ENCODE assay signal across 8 cellular contexts in genomic region chr1:178724386-178724733, GRCh38. TPM values are rescaled to one million over a fixed set of nuclear protein-coding genes. Genes with fewer than 3 reads are reported as not detected.
DNase-seq lines count a peak whose midpoint lies in the region; ATAC-seq, FAIRE-seq and TF ChIP-seq lines count a peak whose summit lies in the region.

No MANE protein-coding gene starts in this region.

- H3K4me3 Mint-ChIP-seq in Calu3 (ENCODE audit: low read depth, unreplicated experiment) (peak overlapping the region; percentile 84), endodermal cell (peak overlapping the region; percentile 88)

- H3K9me3 ChIP-seq in NT2/D1 (ENCODE audit: insufficient read depth, low read length) (no peaks in the 10 kb centered on the region), endodermal cell (ENCODE audit: control insufficient read depth, low read length) (peaks cover 6% of the 10 kb centered on the region), pancreas (no peaks in the 10 kb centered on the region)

- peak overlapping the region; percentile 88 for H3K27ac Mint-ChIP-seq in Calu3 (ENCODE audit: unreplicated experiment)
- peak overlapping the region; percentile 83 for H3K27ac Mint-ChIP-seq in endodermal cell

- H3K4me3 ChIP-seq in NT2/D1 (ENCODE audit: insufficient read length, low read depth) (peak overlapping the region; percentile 58), endodermal cell (ENCODE audit: low read length) (peak overlapping the region; percentile 75), pancreas (peak overlapping the region; percentile 89 to 99 (median 92))

- POLR2A ChIA-PET in HEK293T (lab: Yijun Ruan, JAX), result no interaction called here

- intact Hi-C loops in Calu3 (cut with micrococcal nuclease; ENCODE audit: unreplicated experiment) (loop anchor here (5.0 kb wide), 1 partner anchor 67 kb away; no protein-coding TSS in a partner anchor), pancreas (cut with DNase I) (no loop called here)

- H3K9ac ChIP-seq in NT2/D1 (ENCODE audit: insufficient read length, low read depth) (peak overlapping the region; percentile 84), endodermal cell (ENCODE audit: extremely low read depth, low read length, poor library complexity, severe bottlenecking) (peak overlapping the region; percentile 41)

- FAIRE-seq in pancreas (lab: Jason Lieb, UNC), result no peak

- DNase-seq in Calu3 (no peak), NT2/D1 (ENCODE audit: low read depth, low spot score) (peak; percentile 6), endodermal cell (no peak), pancreas (no peak), HEK293T (ENCODE audit: extremely low spot score) (no peak), inferior parietal cortex (ENCODE audit: extremely low spot score) (no peak)

- peaks cover 42% of the 10 kb centered on the region for H3K36me3 Mint-ChIP-seq in Calu3 (ENCODE audit: insufficient read depth, unreplicated experiment)
- peaks cover 9% of the 10 kb centered on the region for H3K36me3 Mint-ChIP-seq in endodermal cell (ENCODE audit: low read depth)

- H3K4me1 ChIP-seq in NT2/D1 (ENCODE audit: insufficient read depth, insufficient read length), result no peaks in the 10 kb centered on the region
- H3K4me1 ChIP-seq in endodermal cell (ENCODE audit: control insufficient read depth, insufficient read depth, low read length), result no peaks in the 10 kb centered on the region
- H3K4me1 ChIP-seq in pancreas, result peaks cover 0 to 14% (median 7%) of the 10 kb centered on the region in 3 donors

- H3K36me3 ChIP-seq in NT2/D1 (ENCODE audit: insufficient read depth, insufficient read length, low read length) (peaks cover 3% of the 10 kb centered on the region), endodermal cell (ENCODE audit: control insufficient read depth, insufficient read depth, low read length) (peaks cover 9% of the 10 kb centered on the region), pancreas (no peaks in the 10 kb centered on the region)

- no peak overlapping the region for H3K27ac ChIP-seq in endodermal cell (ENCODE audit: low read depth, low read length)
- peak overlapping the region; percentile 80 to 98 (median 94) for H3K27ac ChIP-seq in pancreas

- H3K9me3 Mint-ChIP-seq in Calu3 (ENCODE audit: low read depth, unreplicated experiment) (no peaks in the 10 kb centered on the region), endodermal cell (peaks cover 3% of the 10 kb centered on the region)

- CTCF ChIA-PET in Calu3 (lab: Charles Lee) (interaction anchor here (0.7 kb wide), 1 partner anchor 299 kb away, joined by 4 read pairs; no protein-coding TSS in a partner anchor), HEK293T (lab: Yijun Ruan, JAX) (no interaction called here)

- H3K27me3 ChIP-seq in NT2/D1 (ENCODE audit: insufficient read depth, insufficient read length), result peaks cover 4% of the 10 kb centered on the region
- H3K27me3 ChIP-seq in endodermal cell (ENCODE audit: control insufficient read depth, insufficient read depth, low read length, poor library complexity, severe bottlenecking), result peaks cover 9% of the 10 kb centered on the region
- no peaks in the 10 kb centered on the region for H3K27me3 ChIP-seq in pancreas

- H3K27me3 Mint-ChIP-seq in Calu3 (ENCODE audit: unreplicated experiment) (no peaks in the 10 kb centered on the region), endodermal cell (ENCODE audit: insufficient read depth) (no peaks in the 10 kb centered on the region)

- ATAC-seq in pancreas (no peak), HG02852 (IDR thresholded peaks at IDR 0.05; ENCODE audit: unreplicated experiment) (no peak), HG03460 (IDR thresholded peaks at IDR 0.05; ENCODE audit: unreplicated experiment) (no peak)

- peaks cover 34% of the 10 kb centered on the region for H3K4me1 Mint-ChIP-seq in Calu3 (ENCODE audit: low read depth, unreplicated experiment)
- H3K4me1 Mint-ChIP-seq in endodermal cell, result peaks cover 28% of the 10 kb centered on the region

- BruUV-seq in Calu3 (replicated peaks; lab: Mats Ljungman, UMichigan), result no TSS peak

- TF ChIP-seq CTCF in Calu3 (IDR thresholded peaks at IDR 0.05; ENCODE audit: unreplicated experiment) (no peak), endodermal cell (conservative IDR thresholded peaks at IDR 0.05) (no peak), pancreas (IDR thresholded peaks at IDR 0.05) (no peak)

- WGBS in endodermal cell (ENCODE audit: insufficient coverage in 1 of 2, insufficient read length in 1 of 2), 2 experiments, result 87 to 91% methylated on average over 4 to 5 of the region's 5 CpGs
- 71 to 74% methylated on average over 5 of the region's 5 CpGs for WGBS in pancreas, 2 donors

TF ChIP-seq in HEK293T, 16 proteins besides CTCF, POLR2A, EP300 and RAD21:
- TF ChIP-seq ARNT (IDR thresholded peaks at IDR 0.05) (no peak), NFRKB (IDR thresholded peaks at IDR 0.05) (no peak), SUZ12 (IDR thresholded peaks at IDR 0.05) (no peak), ELF4 (IDR thresholded peaks at IDR 0.05) (no peak), FOXK2 (IDR thresholded peaks at IDR 0.05) (no peak), LEF1 (IDR thresholded peaks at IDR 0.05; ENCODE audit: borderline replicate concordance) (no peak), FOXA1 (IDR thresholded peaks at IDR 0.05) (no peak), CTBP1 (IDR thresholded peaks at IDR 0.05; ENCODE audit: borderline replicate concordance) (no peak), SP1 (IDR thresholded peaks at IDR 0.05) (no peak), BHLHE40 (IDR thresholded peaks at IDR 0.05; ENCODE audit: borderline replicate concordance) (no peak), L3MBTL2 (conservative IDR thresholded peaks at IDR 0.05) (no peak), ZNF384 (IDR thresholded peaks at IDR 0.05) (no peak), TARDBP (IDR thresholded peaks at IDR 0.05) (no peak), FOXM1 (IDR thresholded peaks at IDR 0.05; ENCODE audit: borderline replicate concordance) (no peak), HDGF (IDR thresholded peaks at IDR 0.05; ENCODE audit: borderline replicate concordance) (no peak)
- TF ChIP-seq, protein P1, sequence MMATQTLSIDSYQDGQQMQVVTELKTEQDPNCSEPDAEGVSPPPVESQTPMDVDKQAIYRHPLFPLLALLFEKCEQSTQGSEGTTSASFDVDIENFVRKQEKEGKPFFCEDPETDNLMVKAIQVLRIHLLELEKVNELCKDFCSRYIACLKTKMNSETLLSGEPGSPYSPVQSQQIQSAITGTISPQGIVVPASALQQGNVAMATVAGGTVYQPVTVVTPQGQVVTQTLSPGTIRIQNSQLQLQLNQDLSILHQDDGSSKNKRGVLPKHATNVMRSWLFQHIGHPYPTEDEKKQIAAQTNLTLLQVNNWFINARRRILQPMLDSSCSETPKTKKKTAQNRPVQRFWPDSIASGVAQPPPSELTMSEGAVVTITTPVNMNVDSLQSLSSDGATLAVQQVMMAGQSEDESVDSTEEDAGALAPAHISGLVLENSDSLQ (IDR thresholded peaks at IDR 0.05), result no peak

RNA-seq across cellular contexts. Expression of gene RALGPS2, which starts 0.7 kb away (rescaled TPM):
- total RNA-seq in Calu3 (2022) (47.6 and 50.8 TPM in 2 replicates), endodermal cell (10 to 100 TPM; 56.6 to 73.1 TPM), pancreas (10 to 100 TPM in 3 of 6 donors, 1 to 10 TPM in 3; 5.0 to 11.6 (median 8.9) TPM)
- polyA plus RNA-seq in endodermal cell (2013, experiment 1 of 2), result 43.4 TPM
- polyA plus RNA-seq in endodermal cell (2013, experiment 2 of 2), result 44.1 TPM
- 1 to 10 TPM; 1.9 to 5.0 TPM for polyA plus RNA-seq in pancreas
